1 cellular context compared by ENCODE assay signal in the genomic region with DNA sequence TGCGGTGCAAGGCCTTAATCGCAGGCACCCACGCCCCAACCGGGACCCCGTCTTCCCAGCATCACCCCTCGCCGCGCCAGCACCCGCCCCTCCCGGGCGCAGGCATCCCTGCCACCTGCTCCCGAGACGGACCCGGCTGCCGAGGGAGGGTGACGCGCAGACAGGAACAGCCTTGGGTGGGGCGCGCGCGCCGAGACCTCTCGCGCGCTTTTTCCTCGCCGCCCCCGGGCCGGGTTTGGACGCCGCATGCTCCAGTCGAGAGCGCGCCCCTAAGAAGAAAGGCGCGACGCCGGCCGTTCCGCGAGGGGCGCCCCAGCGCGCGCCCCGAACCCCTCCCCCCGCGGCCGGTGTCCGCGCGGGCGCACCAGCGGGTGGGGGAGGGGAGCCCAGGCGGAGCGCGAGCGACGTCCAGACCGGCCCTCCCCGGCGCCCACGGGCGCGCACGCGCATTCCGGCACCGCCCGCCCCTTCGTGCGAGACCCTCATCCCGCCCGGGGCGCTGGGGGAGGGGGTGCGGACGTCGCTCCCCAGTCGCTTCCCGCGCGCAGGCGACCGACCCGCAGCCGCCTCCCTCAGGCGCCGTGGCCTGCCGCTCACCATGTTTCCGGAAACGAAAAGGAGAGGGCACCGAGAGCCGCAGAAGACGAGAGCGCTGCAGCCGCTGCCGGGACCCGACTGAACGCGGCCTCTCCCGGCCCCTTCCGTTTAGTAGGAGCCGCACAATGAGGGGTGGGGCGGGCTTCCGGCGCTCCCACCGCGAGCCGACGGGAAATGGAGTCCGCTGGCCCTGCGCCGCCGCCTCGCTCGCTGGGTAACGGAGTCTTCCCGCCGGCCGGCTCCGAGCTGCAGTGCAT.
A peak's percentile ranks its signal among the peaks of the same experiment; 100 is the strongest.
TF ChIP-seq lines count a peak whose summit lies in the region.

A gene (minus strand): TSS at position 681 of the 854 bp plus-strand sequence. CDS start 81 bp downstream, at position 600.

TF ChIP-seq in K562, 482 proteins besides CTCF, POLR2A, EP300 and RAD21 (continued from another document and continues in another):
- TF ChIP-seq MTA1 (IDR thresholded peaks at IDR 0.05; ENCODE audit: borderline replicate concordance) (no peak), CHD1 (IDR thresholded peaks at IDR 0.05; ENCODE audit: low read length) (peak; percentile 93), SUPT5H (IDR thresholded peaks at IDR 0.05) (peak; percentile 98), ETV1 (tag; conservative IDR thresholded peaks at IDR 0.05; ENCODE audit: low read depth) (peak; percentile 74), NONO (IDR thresholded peaks at IDR 0.05; ENCODE audit: low read depth in 2 of 2, low read length in 1 of 2) (peak; percentile 81 to 98), STAT5B (CRISPR knock-in tag; IDR thresholded peaks at IDR 0.05) (no peak), SRF (CRISPR knock-in tag; IDR thresholded peaks at IDR 0.05) (peak; percentile 11 to 72; a peak in 2 of 4 replicates), ARID1B (IDR thresholded peaks at IDR 0.05) (no peak), TEAD2 (tag; IDR thresholded peaks at IDR 0.05) (no peak), ETV5 (CRISPR knock-in tag; IDR thresholded peaks at IDR 0.05; ENCODE audit: low read depth) (no peak; the same call in 1 of the 2 replicates), EGR1 (conservative IDR thresholded peaks at IDR 0.05) (0 out of 2 replicates have a peak, but pooled peaks have one; percentile 5), MTA3 (IDR thresholded peaks at IDR 0.05; ENCODE audit: borderline replicate concordance) (peak; percentile 43; the same call in 1 of the 2 replicates), ESRRA (IDR thresholded peaks at IDR 0.05; ENCODE audit: borderline replicate concordance, low read depth) (peak; percentile 66), ETV6 (IDR thresholded peaks at IDR 0.05; ENCODE audit: borderline replicate concordance in 1 of 2, low read depth in 2 of 2, low read length in 1 of 2) (no peak), ETV6 (CRISPR knock-in tag; IDR thresholded peaks at IDR 0.05; ENCODE audit: borderline replicate concordance) (0 out of 2 replicates have a peak, but pooled peaks have one; percentile 6), ZNF77 (CRISPR knock-in tag; IDR thresholded peaks at IDR 0.05) (no peak), DPF2 (IDR thresholded peaks at IDR 0.05) (no peak), NFYB (IDR thresholded peaks at IDR 0.05; ENCODE audit: extremely low read depth, insufficient read length) (no peak), XRCC5 (IDR thresholded peaks at IDR 0.05; ENCODE audit: low read depth, low read length) (no peak), SMARCA4 (IDR thresholded peaks at IDR 0.05) (no peak), MAFK (IDR thresholded peaks at IDR 0.05; ENCODE audit: low read length) (0 out of 2 replicates have a peak, but pooled peaks have one; percentile 2), SRSF1 (IDR thresholded peaks at IDR 0.05; ENCODE audit: low read depth, low read length) (peak; percentile 96), TGIF2 (CRISPR knock-in tag; IDR thresholded peaks at IDR 0.05) (peak; percentile 88; the same call in 1 of the 2 replicates), MEF2D (tag; conservative IDR thresholded peaks at IDR 0.05; ENCODE audit: low read depth) (no peak), PPARD (CRISPR knock-in tag; IDR thresholded peaks at IDR 0.05) (no peak)
- TF ChIP-seq, protein P1, sequence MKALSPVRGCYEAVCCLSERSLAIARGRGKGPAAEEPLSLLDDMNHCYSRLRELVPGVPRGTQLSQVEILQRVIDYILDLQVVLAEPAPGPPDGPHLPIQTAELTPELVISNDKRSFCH (CRISPR knock-in tag; IDR thresholded peaks at IDR 0.05): no peak
- TF ChIP-seq, protein P1 (tag; IDR thresholded peaks at IDR 0.05): peak; percentile 55; the same call in 1 of the 2 replicates
- TF ChIP-seq, protein P2, sequence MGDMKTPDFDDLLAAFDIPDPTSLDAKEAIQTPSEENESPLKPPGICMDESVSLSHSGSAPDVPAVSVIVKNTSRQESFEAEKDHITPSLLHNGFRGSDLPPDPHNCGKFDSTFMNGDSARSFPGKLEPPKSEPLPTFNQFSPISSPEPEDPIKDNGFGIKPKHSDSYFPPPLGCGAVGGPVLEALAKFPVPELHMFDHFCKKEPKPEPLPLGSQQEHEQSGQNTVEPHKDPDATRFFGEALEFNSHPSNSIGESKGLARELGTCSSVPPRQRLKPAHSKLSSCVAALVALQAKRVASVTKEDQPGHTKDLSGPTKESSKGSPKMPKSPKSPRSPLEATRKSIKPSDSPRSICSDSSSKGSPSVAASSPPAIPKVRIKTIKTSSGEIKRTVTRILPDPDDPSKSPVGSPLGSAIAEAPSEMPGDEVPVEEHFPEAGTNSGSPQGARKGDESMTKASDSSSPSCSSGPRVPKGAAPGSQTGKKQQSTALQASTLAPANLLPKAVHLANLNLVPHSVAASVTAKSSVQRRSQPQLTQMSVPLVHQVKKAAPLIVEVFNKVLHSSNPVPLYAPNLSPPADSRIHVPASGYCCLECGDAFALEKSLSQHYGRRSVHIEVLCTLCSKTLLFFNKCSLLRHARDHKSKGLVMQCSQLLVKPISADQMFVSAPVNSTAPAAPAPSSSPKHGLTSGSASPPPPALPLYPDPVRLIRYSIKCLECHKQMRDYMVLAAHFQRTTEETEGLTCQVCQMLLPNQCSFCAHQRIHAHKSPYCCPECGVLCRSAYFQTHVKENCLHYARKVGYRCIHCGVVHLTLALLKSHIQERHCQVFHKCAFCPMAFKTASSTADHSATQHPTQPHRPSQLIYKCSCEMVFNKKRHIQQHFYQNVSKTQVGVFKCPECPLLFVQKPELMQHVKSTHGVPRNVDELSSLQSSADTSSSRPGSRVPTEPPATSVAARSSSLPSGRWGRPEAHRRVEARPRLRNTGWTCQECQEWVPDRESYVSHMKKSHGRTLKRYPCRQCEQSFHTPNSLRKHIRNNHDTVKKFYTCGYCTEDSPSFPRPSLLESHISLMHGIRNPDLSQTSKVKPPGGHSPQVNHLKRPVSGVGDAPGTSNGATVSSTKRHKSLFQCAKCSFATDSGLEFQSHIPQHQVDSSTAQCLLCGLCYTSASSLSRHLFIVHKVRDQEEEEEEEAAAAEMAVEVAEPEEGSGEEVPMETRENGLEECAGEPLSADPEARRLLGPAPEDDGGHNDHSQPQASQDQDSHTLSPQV (IDR thresholded peaks at IDR 0.05): peak; percentile 44; the same call in 1 of the 2 replicates
- TF ChIP-seq, protein P3, sequence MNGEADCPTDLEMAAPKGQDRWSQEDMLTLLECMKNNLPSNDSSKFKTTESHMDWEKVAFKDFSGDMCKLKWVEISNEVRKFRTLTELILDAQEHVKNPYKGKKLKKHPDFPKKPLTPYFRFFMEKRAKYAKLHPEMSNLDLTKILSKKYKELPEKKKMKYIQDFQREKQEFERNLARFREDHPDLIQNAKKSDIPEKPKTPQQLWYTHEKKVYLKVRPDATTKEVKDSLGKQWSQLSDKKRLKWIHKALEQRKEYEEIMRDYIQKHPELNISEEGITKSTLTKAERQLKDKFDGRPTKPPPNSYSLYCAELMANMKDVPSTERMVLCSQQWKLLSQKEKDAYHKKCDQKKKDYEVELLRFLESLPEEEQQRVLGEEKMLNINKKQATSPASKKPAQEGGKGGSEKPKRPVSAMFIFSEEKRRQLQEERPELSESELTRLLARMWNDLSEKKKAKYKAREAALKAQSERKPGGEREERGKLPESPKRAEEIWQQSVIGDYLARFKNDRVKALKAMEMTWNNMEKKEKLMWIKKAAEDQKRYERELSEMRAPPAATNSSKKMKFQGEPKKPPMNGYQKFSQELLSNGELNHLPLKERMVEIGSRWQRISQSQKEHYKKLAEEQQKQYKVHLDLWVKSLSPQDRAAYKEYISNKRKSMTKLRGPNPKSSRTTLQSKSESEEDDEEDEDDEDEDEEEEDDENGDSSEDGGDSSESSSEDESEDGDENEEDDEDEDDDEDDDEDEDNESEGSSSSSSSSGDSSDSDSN (IDR thresholded peaks at IDR 0.05; ENCODE audit: borderline replicate concordance in 1 of 2, low read depth in 2 of 2, low read length in 2 of 2): no peak
- TF ChIP-seq, protein P4, sequence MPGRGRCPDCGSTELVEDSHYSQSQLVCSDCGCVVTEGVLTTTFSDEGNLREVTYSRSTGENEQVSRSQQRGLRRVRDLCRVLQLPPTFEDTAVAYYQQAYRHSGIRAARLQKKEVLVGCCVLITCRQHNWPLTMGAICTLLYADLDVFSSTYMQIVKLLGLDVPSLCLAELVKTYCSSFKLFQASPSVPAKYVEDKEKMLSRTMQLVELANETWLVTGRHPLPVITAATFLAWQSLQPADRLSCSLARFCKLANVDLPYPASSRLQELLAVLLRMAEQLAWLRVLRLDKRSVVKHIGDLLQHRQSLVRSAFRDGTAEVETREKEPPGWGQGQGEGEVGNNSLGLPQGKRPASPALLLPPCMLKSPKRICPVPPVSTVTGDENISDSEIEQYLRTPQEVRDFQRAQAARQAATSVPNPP (IDR thresholded peaks at IDR 0.05; ENCODE audit: borderline replicate concordance, insufficient read depth, insufficient read length): no peak
- TF ChIP-seq, protein P5, sequence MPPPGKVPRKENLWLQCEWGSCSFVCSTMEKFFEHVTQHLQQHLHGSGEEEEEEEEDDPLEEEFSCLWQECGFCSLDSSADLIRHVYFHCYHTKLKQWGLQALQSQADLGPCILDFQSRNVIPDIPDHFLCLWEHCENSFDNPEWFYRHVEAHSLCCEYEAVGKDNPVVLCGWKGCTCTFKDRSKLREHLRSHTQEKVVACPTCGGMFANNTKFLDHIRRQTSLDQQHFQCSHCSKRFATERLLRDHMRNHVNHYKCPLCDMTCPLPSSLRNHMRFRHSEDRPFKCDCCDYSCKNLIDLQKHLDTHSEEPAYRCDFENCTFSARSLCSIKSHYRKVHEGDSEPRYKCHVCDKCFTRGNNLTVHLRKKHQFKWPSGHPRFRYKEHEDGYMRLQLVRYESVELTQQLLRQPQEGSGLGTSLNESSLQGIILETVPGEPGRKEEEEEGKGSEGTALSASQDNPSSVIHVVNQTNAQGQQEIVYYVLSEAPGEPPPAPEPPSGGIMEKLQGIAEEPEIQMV (tag; conservative IDR thresholded peaks at IDR 0.05; ENCODE audit: low read depth): no peak
- TF ChIP-seq, protein P6, sequence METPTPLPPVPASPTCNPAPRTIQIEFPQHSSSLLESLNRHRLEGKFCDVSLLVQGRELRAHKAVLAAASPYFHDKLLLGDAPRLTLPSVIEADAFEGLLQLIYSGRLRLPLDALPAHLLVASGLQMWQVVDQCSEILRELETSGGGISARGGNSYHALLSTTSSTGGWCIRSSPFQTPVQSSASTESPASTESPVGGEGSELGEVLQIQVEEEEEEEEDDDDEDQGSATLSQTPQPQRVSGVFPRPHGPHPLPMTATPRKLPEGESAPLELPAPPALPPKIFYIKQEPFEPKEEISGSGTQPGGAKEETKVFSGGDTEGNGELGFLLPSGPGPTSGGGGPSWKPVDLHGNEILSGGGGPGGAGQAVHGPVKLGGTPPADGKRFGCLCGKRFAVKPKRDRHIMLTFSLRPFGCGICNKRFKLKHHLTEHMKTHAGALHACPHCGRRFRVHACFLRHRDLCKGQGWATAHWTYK (CRISPR knock-in tag; IDR thresholded peaks at IDR 0.05): no peak
- TF ChIP-seq, protein P7, sequence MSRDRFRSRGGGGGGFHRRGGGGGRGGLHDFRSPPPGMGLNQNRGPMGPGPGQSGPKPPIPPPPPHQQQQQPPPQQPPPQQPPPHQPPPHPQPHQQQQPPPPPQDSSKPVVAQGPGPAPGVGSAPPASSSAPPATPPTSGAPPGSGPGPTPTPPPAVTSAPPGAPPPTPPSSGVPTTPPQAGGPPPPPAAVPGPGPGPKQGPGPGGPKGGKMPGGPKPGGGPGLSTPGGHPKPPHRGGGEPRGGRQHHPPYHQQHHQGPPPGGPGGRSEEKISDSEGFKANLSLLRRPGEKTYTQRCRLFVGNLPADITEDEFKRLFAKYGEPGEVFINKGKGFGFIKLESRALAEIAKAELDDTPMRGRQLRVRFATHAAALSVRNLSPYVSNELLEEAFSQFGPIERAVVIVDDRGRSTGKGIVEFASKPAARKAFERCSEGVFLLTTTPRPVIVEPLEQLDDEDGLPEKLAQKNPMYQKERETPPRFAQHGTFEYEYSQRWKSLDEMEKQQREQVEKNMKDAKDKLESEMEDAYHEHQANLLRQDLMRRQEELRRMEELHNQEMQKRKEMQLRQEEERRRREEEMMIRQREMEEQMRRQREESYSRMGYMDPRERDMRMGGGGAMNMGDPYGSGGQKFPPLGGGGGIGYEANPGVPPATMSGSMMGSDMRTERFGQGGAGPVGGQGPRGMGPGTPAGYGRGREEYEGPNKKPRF (IDR thresholded peaks at IDR 0.05; ENCODE audit: low read depth, low read length): no peak
- TF ChIP-seq, protein P8, sequence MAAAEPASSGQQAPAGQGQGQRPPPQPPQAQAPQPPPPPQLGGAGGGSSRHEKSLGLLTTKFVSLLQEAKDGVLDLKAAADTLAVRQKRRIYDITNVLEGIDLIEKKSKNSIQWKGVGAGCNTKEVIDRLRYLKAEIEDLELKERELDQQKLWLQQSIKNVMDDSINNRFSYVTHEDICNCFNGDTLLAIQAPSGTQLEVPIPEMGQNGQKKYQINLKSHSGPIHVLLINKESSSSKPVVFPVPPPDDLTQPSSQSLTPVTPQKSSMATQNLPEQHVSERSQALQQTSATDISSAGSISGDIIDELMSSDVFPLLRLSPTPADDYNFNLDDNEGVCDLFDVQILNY (CRISPR knock-in tag; IDR thresholded peaks at IDR 0.05): peak; percentile 42; the same call in 1 of the 2 replicates
- TF ChIP-seq, protein P9, sequence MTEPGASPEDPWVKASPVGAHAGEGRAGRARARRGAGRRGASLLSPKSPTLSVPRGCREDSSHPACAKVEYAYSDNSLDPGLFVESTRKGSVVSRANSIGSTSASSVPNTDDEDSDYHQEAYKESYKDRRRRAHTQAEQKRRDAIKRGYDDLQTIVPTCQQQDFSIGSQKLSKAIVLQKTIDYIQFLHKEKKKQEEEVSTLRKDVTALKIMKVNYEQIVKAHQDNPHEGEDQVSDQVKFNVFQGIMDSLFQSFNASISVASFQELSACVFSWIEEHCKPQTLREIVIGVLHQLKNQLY (CRISPR knock-in tag; conservative IDR thresholded peaks at IDR 0.05): 0 out of 4 replicates have a peak, but pooled peaks of 1 of the 2 experiments have one; percentile 66
- TF ChIP-seq, protein P10, sequence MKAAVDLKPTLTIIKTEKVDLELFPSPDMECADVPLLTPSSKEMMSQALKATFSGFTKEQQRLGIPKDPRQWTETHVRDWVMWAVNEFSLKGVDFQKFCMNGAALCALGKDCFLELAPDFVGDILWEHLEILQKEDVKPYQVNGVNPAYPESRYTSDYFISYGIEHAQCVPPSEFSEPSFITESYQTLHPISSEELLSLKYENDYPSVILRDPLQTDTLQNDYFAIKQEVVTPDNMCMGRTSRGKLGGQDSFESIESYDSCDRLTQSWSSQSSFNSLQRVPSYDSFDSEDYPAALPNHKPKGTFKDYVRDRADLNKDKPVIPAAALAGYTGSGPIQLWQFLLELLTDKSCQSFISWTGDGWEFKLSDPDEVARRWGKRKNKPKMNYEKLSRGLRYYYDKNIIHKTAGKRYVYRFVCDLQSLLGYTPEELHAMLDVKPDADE (conservative IDR thresholded peaks at IDR 0.05; ENCODE audit: control insufficient read depth, low read depth, low read length): peak; percentile 99
